8 cellular contexts compared by ENCODE assay signal in genomic region chr5:36241636-36242533, GRCh38. TPM values are rescaled to one million over a fixed set of nuclear protein-coding genes. Genes with fewer than 3 reads are reported as not detected.
A peak's percentile ranks its signal among the peaks of the same experiment; 100 is the strongest.
DNase-seq lines count a peak whose midpoint lies in the region; ATAC-seq and TF ChIP-seq lines count a peak whose summit lies in the region.

NADK2 (minus strand) TSS chr5:36241925; CDS start chr5:36241798, 127 bp downstream.

- H3K27me3 ChIP-seq in gastroesophageal sphincter (no peaks in the 10 kb centered on the region), neutrophil (no peaks in the 10 kb centered on the region)

- peak; percentile 58 for TF ChIP-seq CTCF in GM10248 (IDR thresholded peaks at IDR 0.05; ENCODE audit: control extremely low read depth, extremely low read depth, low read depth, missing control alignments)
- TF ChIP-seq CTCF in NB4 (IDR thresholded peaks at IDR 0.05; ENCODE audit: low read depth, low read length): peak; percentile 57
- peak; percentile 46 to 75 (median 58) for TF ChIP-seq CTCF in gastroesophageal sphincter (IDR thresholded peaks at IDR 0.05)
- peak; percentile 78 for TF ChIP-seq CTCF in neutrophil (IDR thresholded peaks at IDR 0.05)

- H3K4me3 ChIP-seq in NB4 (ENCODE audit: low read depth, low read length) (peak within 1 kb of the TSS; percentile 82), SK-N-MC (peak within 1 kb of the TSS; percentile 90), gastroesophageal sphincter (peak within 1 kb of the TSS; percentile 82 to 98), neutrophil (ENCODE audit: low read depth in 1 of 2, low read length in 1 of 2) (peak within 1 kb of the TSS; percentile 73 to 92)

- H3K4me1 Mint-ChIP-seq in activated naive CD4-positive, alpha-beta T cell treated with anti-CD3 and anti-CD28 coated beads, Interleukin-2, amount 10 ng/mL, durations not matched to agents 7 days and 5 days: peaks cover 31% of the 10 kb centered on the region

- H3K27ac ChIP-seq in SK-N-MC (peak within 1 kb of the TSS; percentile 84), gastroesophageal sphincter (peak within 1 kb of the TSS; percentile 93 to 99 (median 98)), neutrophil (peak within 1 kb of the TSS; percentile 86), substantia nigra (ENCODE audit: low read depth, low read length, poor library complexity, severe bottlenecking) (peak within 1 kb of the TSS; percentile 92)

- peaks cover 20 to 49% (median 23%) of the 10 kb centered on the region in 3 donors for H3K4me1 ChIP-seq in gastroesophageal sphincter
- peaks cover 16 to 19% of the 10 kb centered on the region in 2 experiments for H3K4me1 ChIP-seq in neutrophil (ENCODE audit: control insufficient read depth in 1 of 2, insufficient read depth in 1 of 2, low read depth in 1 of 2, low read length in 1 of 2)

- TF ChIP-seq POLR2A in NB4 (IDR thresholded peaks at IDR 0.05; ENCODE audit: extremely low read depth, insufficient read length) (peak; percentile 79), gastroesophageal sphincter (IDR thresholded peaks at IDR 0.05) (peak; percentile 81 to 84)

- peak within 1 kb of the TSS; percentile 92 for H3K27ac Mint-ChIP-seq in activated naive CD4-positive, alpha-beta T cell treated with anti-CD3 and anti-CD28 coated beads, Interleukin-2, amount 10 ng/mL, durations not matched to agents 7 days and 5 days

- POLR2A ChIA-PET in GM10248 (lab: Yijun Ruan, JAX): interaction anchor here (1.0 to 1.3 kb wide), 2 partner anchors 11 to 90 kb away, joined by 3 read pairs; partner anchors contain the start of genes LMBRD2 and SKP2

- H3K9me3 Mint-ChIP-seq in activated naive CD4-positive, alpha-beta T cell treated with anti-CD3 and anti-CD28 coated beads, Interleukin-2, amount 10 ng/mL, durations not matched to agents 7 days and 5 days: no peaks in the 10 kb centered on the region

- CTCF ChIA-PET in GM10248 (lab: Yijun Ruan, JAX): interaction anchor here (0.7 to 6.5 kb wide), 42 partner anchors 10 to 454 kb away, joined by 3 to 39 read pairs (median 4); no protein-coding TSS in a partner anchor
- CTCF ChIA-PET in activated naive CD4-positive, alpha-beta T cell treated with anti-CD3 and anti-CD28 coated beads, Interleukin-2, amount 10 ng/mL, durations not matched to agents 7 days and 5 days (lab: Charles Lee): interaction anchor here (0.7 to 2.2 kb wide), 17 partner anchors 9 to 454 kb away, joined by 3 to 11 read pairs (median 5); partner anchors contain the start of gene RANBP3L

- H3K36me3 ChIP-seq in SK-N-MC (ENCODE audit: insufficient read depth, low read length): no peaks in the 10 kb centered on the region
- H3K36me3 ChIP-seq in gastroesophageal sphincter: no peaks in the 10 kb centered on the region
- no peaks in the 10 kb centered on the region for H3K36me3 ChIP-seq in neutrophil

- H3K27me3 Mint-ChIP-seq in activated naive CD4-positive, alpha-beta T cell treated with anti-CD3 and anti-CD28 coated beads, Interleukin-2, amount 10 ng/mL, durations not matched to agents 7 days and 5 days: no peaks in the 10 kb centered on the region

- WGBS in gastroesophageal sphincter (ENCODE audit: low coverage in 1 of 2), 2 donors: 1% methylated on average over 12 of the region's 99 CpGs; no CpG with 5 or more reads in 1 of the 2 donors

- peak within 1 kb of the TSS; percentile 94 for H3K9ac ChIP-seq in SK-N-MC (ENCODE audit: insufficient read length)

- ATAC-seq in HG02571 (IDR thresholded peaks at IDR 0.05; ENCODE audit: unreplicated experiment) (peak; percentile 87), gastroesophageal sphincter (peak; percentile 95)

- no peaks in the 10 kb centered on the region for H3K36me3 Mint-ChIP-seq in activated naive CD4-positive, alpha-beta T cell treated with anti-CD3 and anti-CD28 coated beads, Interleukin-2, amount 10 ng/mL, durations not matched to agents 7 days and 5 days

- peak within 1 kb of the TSS; percentile 81 for H3K4me3 Mint-ChIP-seq in activated naive CD4-positive, alpha-beta T cell treated with anti-CD3 and anti-CD28 coated beads, Interleukin-2, amount 10 ng/mL, durations not matched to agents 7 days and 5 days

- TF ChIP-seq EP300 in gastroesophageal sphincter (IDR thresholded peaks at IDR 0.05): no peak

- peak; percentile 95 for DNase-seq in GM10248 (ENCODE audit: extremely low spot score)
- peak; percentile 98 for DNase-seq in NB4 (ENCODE audit: low read depth)
- peak; percentile 59 for DNase-seq in SK-N-MC (ENCODE audit: low read depth, low spot score)
- DNase-seq in activated naive CD4-positive, alpha-beta T cell treated with anti-CD3 and anti-CD28 coated beads, Interleukin-2, amount 10 ng/mL, durations not matched to agents 7 days and 5 days: peak; percentile 95
- DNase-seq in substantia nigra (lab: John Stamatoyannopoulos, UW): peak; percentile 83 to 100 (median 97)

- H3K9me3 ChIP-seq in SK-N-MC (ENCODE audit: low read depth, low read length): no peaks in the 10 kb centered on the region
- H3K9me3 ChIP-seq in gastroesophageal sphincter: no peaks in the 10 kb centered on the region
- H3K9me3 ChIP-seq in neutrophil: no peaks in the 10 kb centered on the region

RNA-seq across cellular contexts. Expression of gene NADK2, which starts in this region (rescaled TPM):
- 10 to 100 TPM; 43.5 to 90.6 (median 60.9) TPM for total RNA-seq in gastroesophageal sphincter

Comparison
In these comparisons a context has a peak if more than half of its experiments do, and no peak if none do; other contexts are left out.
1. Peak in every context shown above with its lines: DNase-seq, ATAC-seq, H3K4me3 ChIP-seq and H3K27ac ChIP-seq.